ENCODE assay signal across 15 cellular contexts in the genomic region with DNA sequence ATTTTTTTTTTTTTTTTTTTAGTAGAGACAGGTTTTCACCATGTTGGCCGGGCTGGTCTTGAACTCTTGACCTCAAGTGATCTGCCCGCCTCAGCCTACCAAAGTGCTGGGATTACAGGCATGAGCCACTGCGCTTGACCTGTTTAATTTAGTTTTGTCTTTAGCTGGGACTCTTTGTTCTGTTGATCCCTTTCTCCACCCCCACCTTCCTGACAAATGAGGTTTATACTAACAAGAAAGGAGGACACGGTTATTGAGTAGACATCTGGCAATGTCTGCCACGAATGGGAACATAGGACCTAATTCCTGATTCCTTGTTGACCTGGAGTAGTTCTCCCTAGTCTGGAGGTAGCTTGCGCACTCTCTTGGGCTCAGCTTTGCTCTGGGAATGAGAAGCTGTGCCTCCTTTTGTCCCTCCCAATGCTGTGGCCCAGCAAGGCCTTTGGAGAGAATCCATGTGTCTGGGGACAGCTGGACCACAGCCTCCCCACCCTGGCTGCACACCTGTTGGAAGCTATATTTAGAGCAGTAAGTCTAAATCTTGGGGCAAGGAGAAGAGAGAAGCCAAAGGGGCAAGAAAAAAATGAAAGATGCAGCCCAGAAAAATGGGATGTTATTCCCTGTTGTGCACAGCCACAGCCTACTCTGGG. TPM values are rescaled to one million over a fixed set of nuclear protein-coding genes. Genes with fewer than 3 reads are reported as not detected.
DNase-seq lines count a peak whose midpoint lies in the region; ATAC-seq and TF ChIP-seq lines count a peak whose summit lies in the region.
"Had no signal": no experiment of that assay in that cellular context is flagged by ENCODE, and none has a peak within 500 bp of the region (broad histone marks: within the 10 kb centered on the region; RNA-seq: fewer than 3 reads in every experiment).

No MANE protein-coding gene starts in this region.

- DNase-seq in DMS 273 (lab: John Stamatoyannopoulos, UW; ENCODE audit: unreplicated experiment) (peak; percentile 32), DMS 273 treated with DMSO at 0.1 percent for 48 hours (lab: John Stamatoyannopoulos, UW) (no peak), SJCRH30 (peak; percentile 65 to 73), DMS153 treated with DMSO at 0.1 percent for 48 hours (lab: John Stamatoyannopoulos, UW; ENCODE audit: unreplicated experiment) (no peak), retina (no peak), LoVo (ENCODE audit: low spot score) (no peak)
- DNase-seq: COR-L47, GOT3, H9 had no signal

- TF ChIP-seq CTCF in nephron (IDR thresholded peaks at IDR 0.05; ENCODE audit: unreplicated experiment in 3 of 3), result no peak

- peaks cover 36% of the 10 kb centered on the region for H3K4me1 Mint-ChIP-seq in nephron

- H3K27me3 ChIP-seq in SJCRH30, result peaks cover 2% of the 10 kb centered on the region; the same call in 1 of the 2 replicates

- no peaks in the 10 kb centered on the region for H3K36me3 Mint-ChIP-seq in nephron (ENCODE audit: low read depth)
- H3K36me3 Mint-ChIP-seq: CD14-positive monocyte; CD8-positive, alpha-beta T cell had no signal

- peaks cover 7% of the 10 kb centered on the region for H3K27me3 Mint-ChIP-seq in nephron (ENCODE audit: low read depth)

- ATAC-seq in HG02840 (IDR thresholded peaks at IDR 0.05; ENCODE audit: low FRiP score, unreplicated experiment), result no peak
- ATAC-seq: CD8-positive, alpha-beta T cell had no signal

- peaks cover 9% of the 10 kb centered on the region for H3K4me1 ChIP-seq in SJCRH30

- H3K27ac Mint-ChIP-seq in nephron, result peak overlapping the region; percentile 10 to 51 (median 30)
- H3K27ac Mint-ChIP-seq: CD8-positive, alpha-beta T cell; H9 had no signal

- peak overlapping the region in 1 of 3 experiments; percentile 19 for H3K4me3 Mint-ChIP-seq in nephron
- H3K4me3 Mint-ChIP-seq: CD14-positive monocyte; CD8-positive, alpha-beta T cell; H9 had no signal

- H3K9me3 ChIP-seq in SJCRH30 (replicated peaks), result no peaks in the 10 kb centered on the region

- H3K9me3 Mint-ChIP-seq in nephron, result no peaks in the 10 kb centered on the region
- H3K9me3 Mint-ChIP-seq: CD8-positive, alpha-beta T cell; H9 had no signal

- H3K4me3 ChIP-seq in SJCRH30, result no peak overlapping the region

- H3K27ac ChIP-seq in SJCRH30, result no peak overlapping the region
- H3K27ac ChIP-seq: 22Rv1, HL-60 had no signal

- no peaks in the 10 kb centered on the region for H3K36me3 ChIP-seq in SJCRH30

RNA-seq across cellular contexts. Expression of a gene that starts 53.2 kb away (rescaled TPM):
- total RNA-seq in SJCRH30 (2014; rRNA removed; shearing (Covaris generic)), result 57.0 and 58.2 TPM in 2 replicates

Comparison
In these comparisons a context has a peak if more than half of its experiments do, and no peak if none do; other contexts are left out.
1. DNase-seq: peak in DMS 273 (single experiment) and SJCRH30 (2 of 2); none in DMS 273 treated with DMSO at 0.1 percent for 48 hours (single experiment), DMS153 treated with DMSO at 0.1 percent for 48 hours (single experiment), retina (single experiment) and LoVo (single experiment).